ENCODE assay signal across 19 cellular contexts in the genomic region with DNA sequence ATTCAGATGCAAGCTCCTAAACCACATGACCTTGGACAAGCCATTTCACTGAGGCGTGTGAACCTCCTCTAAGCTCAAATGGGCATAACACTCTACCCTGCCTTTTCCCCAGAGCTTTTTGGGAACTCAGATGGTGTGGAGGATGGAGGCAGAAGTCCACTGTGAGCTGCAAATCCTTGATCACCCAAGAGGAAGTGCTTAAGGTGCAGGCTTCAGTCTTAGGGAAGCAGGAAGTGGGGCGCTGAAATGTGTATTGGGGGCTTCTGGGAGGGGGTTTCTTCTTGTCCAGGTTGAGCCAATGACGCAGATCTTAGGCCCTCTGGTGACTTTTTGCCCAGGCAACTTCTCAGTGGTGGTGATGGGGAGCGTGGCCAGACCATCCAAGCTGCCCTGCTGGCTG. TPM values are rescaled to one million over a fixed set of nuclear protein-coding genes. Genes with fewer than 3 reads are reported as not detected.
"Had no signal": no experiment of that assay in that cellular context is flagged by ENCODE, and none has a peak within 500 bp of the region (broad histone marks: within the 10 kb centered on the region; RNA-seq: fewer than 3 reads in every experiment).

No MANE protein-coding gene starts in this region.

- H3K27ac Mint-ChIP-seq: activated CD4-positive, alpha-beta memory T cell treated with anti-CD3 and anti-CD28 coated beads for 36 hours; activated CD4-positive, alpha-beta T cell treated with anti-CD3 and anti-CD28 coated beads for 36 hours; activated naive CD8-positive, alpha-beta T cell treated with anti-CD3 and anti-CD28 coated beads, Interleukin-2, amount 10 ng/mL, durations not matched to agents 7 days and 5 days; activated T-helper 17 cell treated with anti-CD3 and anti-CD28 coated beads, Interleukin-2, amount 50 U/mL, for 72 hours; brain; natural killer cell had no signal

- H3K27me3 ChIP-seq: dorsolateral prefrontal cortex, ovary had no signal

- H3K9me3 ChIP-seq: ovary, psoas muscle, stomach had no signal

- H3K4me3 ChIP-seq: dorsolateral prefrontal cortex, hepatocyte, ovary, psoas muscle, stomach had no signal

- H3K27ac ChIP-seq: dorsolateral prefrontal cortex, hepatocyte, ovary, psoas muscle, stomach had no signal

- H3K36me3 Mint-ChIP-seq: activated CD4-positive, alpha-beta memory T cell treated with anti-CD3 and anti-CD28 coated beads for 36 hours; activated naive CD8-positive, alpha-beta T cell treated with anti-CD3 and anti-CD28 coated beads, Interleukin-2, amount 10 ng/mL, durations not matched to agents 7 days and 5 days; brain; natural killer cell had no signal

- H2AFZ ChIP-seq: hepatocyte had no signal

- H3K4me1 Mint-ChIP-seq: brain had no signal

- H3K4me3 Mint-ChIP-seq: activated CD4-positive, alpha-beta memory T cell treated with anti-CD3 and anti-CD28 coated beads for 36 hours; activated CD4-positive, alpha-beta T cell treated with anti-CD3 and anti-CD28 coated beads for 36 hours; activated CD8-positive, alpha-beta memory T cell treated with anti-CD3 and anti-CD28 coated beads, Interleukin-2, amount 10 ng/mL, durations not matched to agents 7 days and 5 days; activated naive CD8-positive, alpha-beta T cell treated with anti-CD3 and anti-CD28 coated beads, Interleukin-2, amount 10 ng/mL, durations not matched to agents 7 days and 5 days; activated T-helper 17 cell treated with anti-CD3 and anti-CD28 coated beads, Interleukin-2, amount 50 U/mL, for 72 hours; brain; natural killer cell had no signal

- DNase-seq: activated CD4-positive, alpha-beta memory T cell treated with anti-CD3 and anti-CD28 coated beads for 36 hours; activated CD4-positive, alpha-beta T cell treated with anti-CD3 and anti-CD28 coated beads for 36 hours; activated CD8-positive, alpha-beta memory T cell treated with anti-CD3 and anti-CD28 coated beads, Interleukin-2, amount 10 ng/mL, durations not matched to agents 7 days and 5 days; activated naive CD4-positive, alpha-beta T cell; activated naive CD8-positive, alpha-beta T cell treated with anti-CD3 and anti-CD28 coated beads, Interleukin-2, amount 10 ng/mL, durations not matched to agents 7 days and 5 days; caudate nucleus; dorsolateral prefrontal cortex; foreskin fibroblast; left cardiac atrium; natural killer cell; ovary; psoas muscle; right cardiac atrium; stomach; trophoblast cell had no signal

- FAIRE-seq: TTC549 had no signal

- ATAC-seq: activated CD4-positive, alpha-beta T cell treated with anti-CD3 and anti-CD28 coated beads for 36 hours; activated CD8-positive, alpha-beta memory T cell treated with anti-CD3 and anti-CD28 coated beads, Interleukin-2, amount 10 ng/mL, durations not matched to agents 7 days and 5 days; activated T-helper 17 cell treated with anti-CD3 and anti-CD28 coated beads, Interleukin-2, amount 50 U/mL, for 72 hours; left cardiac atrium; natural killer cell; psoas muscle; right cardiac atrium had no signal

- H3K27me3 Mint-ChIP-seq: activated CD8-positive, alpha-beta memory T cell treated with anti-CD3 and anti-CD28 coated beads, Interleukin-2, amount 10 ng/mL, durations not matched to agents 7 days and 5 days had no signal

- H3K4me2 ChIP-seq: hepatocyte had no signal

- H3K9me3 Mint-ChIP-seq: activated CD4-positive, alpha-beta memory T cell treated with anti-CD3 and anti-CD28 coated beads for 36 hours; activated naive CD8-positive, alpha-beta T cell treated with anti-CD3 and anti-CD28 coated beads, Interleukin-2, amount 10 ng/mL, durations not matched to agents 7 days and 5 days; activated T-helper 17 cell treated with anti-CD3 and anti-CD28 coated beads, Interleukin-2, amount 50 U/mL, for 72 hours; brain; natural killer cell had no signal

- H3K79me2 ChIP-seq: hepatocyte had no signal

- H3K36me3 ChIP-seq: ovary had no signal

RNA-seq across cellular contexts. Expression of a gene that starts 12.9 kb away (rescaled TPM):
- total RNA-seq: hepatocyte had no signal
